ENCODE assay signal across 16 cellular contexts in the genomic region with DNA sequence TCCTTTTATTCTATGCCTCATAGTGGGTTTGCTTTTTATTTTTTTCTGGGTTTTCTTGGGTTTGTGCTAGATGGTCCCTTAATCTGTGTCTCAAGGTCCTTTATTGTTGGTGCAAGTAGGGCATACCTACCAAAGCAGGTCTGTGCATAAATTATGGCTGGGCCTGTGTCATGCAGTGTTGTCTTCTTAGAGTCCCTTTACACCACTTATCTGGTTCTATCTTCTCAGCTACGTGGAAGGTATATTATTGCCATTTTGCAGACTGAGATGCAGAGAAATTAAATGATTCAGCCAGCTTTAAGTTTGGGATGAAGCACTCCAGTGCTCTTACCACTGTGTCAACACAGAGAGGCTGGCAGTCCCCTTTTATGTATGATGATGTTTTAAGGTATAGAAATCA.
DNase-seq lines count a peak whose midpoint lies in the region; ATAC-seq and TF ChIP-seq lines count a peak whose summit lies in the region.
"Had no signal": no experiment of that assay in that cellular context is flagged by ENCODE, and none has a peak within 500 bp of the region (broad histone marks: within the 10 kb centered on the region; RNA-seq: fewer than 3 reads in every experiment).

No MANE protein-coding gene starts in this region.

- H3K27me3 ChIP-seq in iPS-18a (ENCODE audit: control insufficient read depth, insufficient read depth, low read length) (no peaks in the 10 kb centered on the region), trophoblast cell (ENCODE audit: insufficient read depth, low read length) (no peaks in the 10 kb centered on the region)
- H3K27me3 ChIP-seq: SJCRH30 had no signal

- H4K8ac ChIP-seq in trophoblast cell (ENCODE audit: low read depth, low read length), result no peak overlapping the region

- H4K91ac ChIP-seq in trophoblast cell (ENCODE audit: low read depth, low read length), result peak overlapping the region; percentile 15

- H4K12ac ChIP-seq in trophoblast cell (ENCODE audit: low read depth, low read length), result no peak overlapping the region

- ATAC-seq in SK-N-SH treated with all-trans-retinoic acid at 6 μM for 48 hours (peak; percentile 56), GM18517 (IDR thresholded peaks at IDR 0.05; ENCODE audit: unreplicated experiment) (no peak)
- ATAC-seq: PC-3 had no signal

- H3K27ac ChIP-seq in iPS-18a (ENCODE audit: low read length) (peak overlapping the region; percentile 24), trophoblast cell (ENCODE audit: low read depth, low read length) (peak overlapping the region; percentile 74)
- H3K27ac ChIP-seq: RWPE1, SJCRH30 had no signal

- H2BK5ac ChIP-seq in trophoblast cell (ENCODE audit: low read depth, low read length, poor library complexity), result peak overlapping the region; percentile 18

- no peak overlapping the region for H3K18ac ChIP-seq in trophoblast cell (ENCODE audit: low read length)

- DNase-seq in NCI-H146 treated with DMSO at 0.1 percent for 48 hours (lab: John Stamatoyannopoulos, UW; ENCODE audit: unreplicated experiment), result peak; percentile 69
- DNase-seq in trophoblast cell, result peak in 1 of 2 donors; percentile 4
- DNase-seq in activated naive CD4-positive, alpha-beta T cell (lab: John Stamatoyannopoulos, UW), result no peak
- DNase-seq in medulla oblongata (ENCODE audit: extremely low spot score), result no peak
- DNase-seq: COR-L47, GF-D8, GOT3, NCI-H1436, NCI-H446, NCI-H748 treated with DMSO at 0.1 percent for 48 hours, PC-3, SJCRH30 had no signal

- H3K79me2 ChIP-seq in trophoblast cell (ENCODE audit: control insufficient read depth, insufficient read depth, low read length, poor library complexity), result no peaks in the 10 kb centered on the region

- H2AFZ ChIP-seq in trophoblast cell (ENCODE audit: insufficient read depth, low read length, poor library complexity), result no peak overlapping the region

- H2BK120ac ChIP-seq in trophoblast cell (ENCODE audit: insufficient read depth, low read length, poor library complexity), result peak overlapping the region; percentile 14

- no CpG with 5 or more reads among the region's 1 CpG for WGBS in trophoblast cell (ENCODE audit: extremely low coverage, insufficient coverage, insufficient read length)

- peak overlapping the region; percentile 4 for H3K14ac ChIP-seq in trophoblast cell (ENCODE audit: low read length)

- H3K4me2 ChIP-seq in trophoblast cell (ENCODE audit: low read length), result peak overlapping the region; percentile 36

- H3K9me3 ChIP-seq in iPS-18a (ENCODE audit: control insufficient read depth, low read depth, low read length), result no peaks in the 10 kb centered on the region
- H3K9me3 ChIP-seq in trophoblast cell (ENCODE audit: insufficient read depth, low read depth, low read length), result no peaks in the 10 kb centered on the region
- H3K9me3 ChIP-seq: SJCRH30 had no signal

- no peak overlapping the region for H2AK5ac ChIP-seq in trophoblast cell (ENCODE audit: low read length)

- H3K36me3 ChIP-seq in iPS-18a (ENCODE audit: control insufficient read depth, low read depth, low read length) (no peaks in the 10 kb centered on the region), trophoblast cell (ENCODE audit: control insufficient read depth in 1 of 2, insufficient read depth in 2 of 2, low read length in 2 of 2) (no peaks in the 10 kb centered on the region)
- H3K36me3 ChIP-seq: SJCRH30 had no signal

- H3K9ac ChIP-seq in iPS-18a (ENCODE audit: low read length), result no peak overlapping the region
- no peak overlapping the region for H3K9ac ChIP-seq in trophoblast cell (ENCODE audit: low read length)

- peaks cover 20% of the 10 kb centered on the region for H3K4me1 ChIP-seq in iPS-18a (ENCODE audit: control insufficient read depth, low read depth, low read length)
- peaks cover 0 to 3% of the 10 kb centered on the region in 2 experiments for H3K4me1 ChIP-seq in trophoblast cell (ENCODE audit: control insufficient read depth in 1 of 2, insufficient read depth in 2 of 2, low read length in 2 of 2)
- H3K4me1 ChIP-seq: SJCRH30 had no signal

- H3K79me1 ChIP-seq in trophoblast cell (ENCODE audit: low read length), result peaks cover 4% of the 10 kb centered on the region

- H2BK12ac ChIP-seq in trophoblast cell (ENCODE audit: low read length), result no peak overlapping the region

- H3K23ac ChIP-seq in trophoblast cell (ENCODE audit: low read length), result no peak overlapping the region

- H3K4ac ChIP-seq in trophoblast cell (ENCODE audit: low read depth, low read length), result no peak overlapping the region

- H3K4me3 ChIP-seq in iPS-18a (ENCODE audit: low read length) (no peak overlapping the region), trophoblast cell (ENCODE audit: low read depth, low read length) (no peak overlapping the region)
- H3K4me3 ChIP-seq: SJCRH30 had no signal

TF ChIP-seq in SK-N-SH treated with all-trans-retinoic acid at 6 μM for 48 hours, 23 proteins besides CTCF, POLR2A, EP300 and RAD21 (continues in another document):
- TF ChIP-seq TOX (CRISPR knock-in tag; IDR thresholded peaks at IDR 0.05; ENCODE audit: borderline replicate concordance) (no peak), ESRRG (CRISPR knock-in tag; IDR thresholded peaks at IDR 0.05) (no peak), OSR1 (CRISPR knock-in tag; IDR thresholded peaks at IDR 0.05) (no peak), PPARA (CRISPR knock-in tag; IDR thresholded peaks at IDR 0.05; ENCODE audit: borderline replicate concordance) (no peak), RARB (CRISPR knock-in tag; IDR thresholded peaks at IDR 0.05) (no peak), ZNF8 (CRISPR knock-in tag; IDR thresholded peaks at IDR 0.05) (no peak), ZFP30 (CRISPR knock-in tag; IDR thresholded peaks at IDR 0.05) (no peak)
- TF ChIP-seq, protein P1, sequence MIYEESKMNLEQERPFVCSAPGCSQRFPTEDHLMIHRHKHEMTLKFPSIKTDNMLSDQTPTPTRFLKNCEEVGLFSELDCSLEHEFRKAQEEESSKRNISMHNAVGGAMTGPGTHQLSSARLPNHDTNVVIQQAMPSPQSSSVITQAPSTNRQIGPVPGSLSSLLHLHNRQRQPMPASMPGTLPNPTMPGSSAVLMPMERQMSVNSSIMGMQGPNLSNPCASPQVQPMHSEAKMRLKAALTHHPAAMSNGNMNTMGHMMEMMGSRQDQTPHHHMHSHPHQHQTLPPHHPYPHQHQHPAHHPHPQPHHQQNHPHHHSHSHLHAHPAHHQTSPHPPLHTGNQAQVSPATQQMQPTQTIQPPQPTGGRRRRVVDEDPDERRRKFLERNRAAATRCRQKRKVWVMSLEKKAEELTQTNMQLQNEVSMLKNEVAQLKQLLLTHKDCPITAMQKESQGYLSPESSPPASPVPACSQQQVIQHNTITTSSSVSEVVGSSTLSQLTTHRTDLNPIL (CRISPR knock-in tag; IDR thresholded peaks at IDR 0.05; ENCODE audit: low read depth), result no peak
- TF ChIP-seq, protein P2, sequence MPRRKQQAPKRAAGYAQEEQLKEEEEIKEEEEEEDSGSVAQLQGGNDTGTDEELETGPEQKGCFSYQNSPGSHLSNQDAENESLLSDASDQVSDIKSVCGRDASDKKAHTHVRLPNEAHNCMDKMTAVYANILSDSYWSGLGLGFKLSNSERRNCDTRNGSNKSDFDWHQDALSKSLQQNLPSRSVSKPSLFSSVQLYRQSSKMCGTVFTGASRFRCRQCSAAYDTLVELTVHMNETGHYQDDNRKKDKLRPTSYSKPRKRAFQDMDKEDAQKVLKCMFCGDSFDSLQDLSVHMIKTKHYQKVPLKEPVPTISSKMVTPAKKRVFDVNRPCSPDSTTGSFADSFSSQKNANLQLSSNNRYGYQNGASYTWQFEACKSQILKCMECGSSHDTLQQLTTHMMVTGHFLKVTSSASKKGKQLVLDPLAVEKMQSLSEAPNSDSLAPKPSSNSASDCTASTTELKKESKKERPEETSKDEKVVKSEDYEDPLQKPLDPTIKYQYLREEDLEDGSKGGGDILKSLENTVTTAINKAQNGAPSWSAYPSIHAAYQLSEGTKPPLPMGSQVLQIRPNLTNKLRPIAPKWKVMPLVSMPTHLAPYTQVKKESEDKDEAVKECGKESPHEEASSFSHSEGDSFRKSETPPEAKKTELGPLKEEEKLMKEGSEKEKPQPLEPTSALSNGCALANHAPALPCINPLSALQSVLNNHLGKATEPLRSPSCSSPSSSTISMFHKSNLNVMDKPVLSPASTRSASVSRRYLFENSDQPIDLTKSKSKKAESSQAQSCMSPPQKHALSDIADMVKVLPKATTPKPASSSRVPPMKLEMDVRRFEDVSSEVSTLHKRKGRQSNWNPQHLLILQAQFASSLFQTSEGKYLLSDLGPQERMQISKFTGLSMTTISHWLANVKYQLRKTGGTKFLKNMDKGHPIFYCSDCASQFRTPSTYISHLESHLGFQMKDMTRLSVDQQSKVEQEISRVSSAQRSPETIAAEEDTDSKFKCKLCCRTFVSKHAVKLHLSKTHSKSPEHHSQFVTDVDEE (CRISPR knock-in tag; IDR thresholded peaks at IDR 0.05), result no peak
- TF ChIP-seq, protein P3, sequence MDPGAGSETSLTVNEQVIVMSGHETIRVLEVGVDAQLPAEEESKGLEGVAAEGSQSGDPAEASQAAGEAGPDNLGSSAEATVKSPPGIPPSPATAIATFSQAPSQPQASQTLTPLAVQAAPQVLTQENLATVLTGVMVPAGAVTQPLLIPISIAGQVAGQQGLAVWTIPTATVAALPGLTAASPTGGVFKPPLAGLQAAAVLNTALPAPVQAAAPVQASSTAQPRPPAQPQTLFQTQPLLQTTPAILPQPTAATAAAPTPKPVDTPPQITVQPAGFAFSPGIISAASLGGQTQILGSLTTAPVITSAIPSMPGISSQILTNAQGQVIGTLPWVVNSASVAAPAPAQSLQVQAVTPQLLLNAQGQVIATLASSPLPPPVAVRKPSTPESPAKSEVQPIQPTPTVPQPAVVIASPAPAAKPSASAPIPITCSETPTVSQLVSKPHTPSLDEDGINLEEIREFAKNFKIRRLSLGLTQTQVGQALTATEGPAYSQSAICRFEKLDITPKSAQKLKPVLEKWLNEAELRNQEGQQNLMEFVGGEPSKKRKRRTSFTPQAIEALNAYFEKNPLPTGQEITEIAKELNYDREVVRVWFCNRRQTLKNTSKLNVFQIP (CRISPR knock-in tag; IDR thresholded peaks at IDR 0.05; ENCODE audit: borderline replicate concordance, low read depth), result no peak
- TF ChIP-seq, protein P4, sequence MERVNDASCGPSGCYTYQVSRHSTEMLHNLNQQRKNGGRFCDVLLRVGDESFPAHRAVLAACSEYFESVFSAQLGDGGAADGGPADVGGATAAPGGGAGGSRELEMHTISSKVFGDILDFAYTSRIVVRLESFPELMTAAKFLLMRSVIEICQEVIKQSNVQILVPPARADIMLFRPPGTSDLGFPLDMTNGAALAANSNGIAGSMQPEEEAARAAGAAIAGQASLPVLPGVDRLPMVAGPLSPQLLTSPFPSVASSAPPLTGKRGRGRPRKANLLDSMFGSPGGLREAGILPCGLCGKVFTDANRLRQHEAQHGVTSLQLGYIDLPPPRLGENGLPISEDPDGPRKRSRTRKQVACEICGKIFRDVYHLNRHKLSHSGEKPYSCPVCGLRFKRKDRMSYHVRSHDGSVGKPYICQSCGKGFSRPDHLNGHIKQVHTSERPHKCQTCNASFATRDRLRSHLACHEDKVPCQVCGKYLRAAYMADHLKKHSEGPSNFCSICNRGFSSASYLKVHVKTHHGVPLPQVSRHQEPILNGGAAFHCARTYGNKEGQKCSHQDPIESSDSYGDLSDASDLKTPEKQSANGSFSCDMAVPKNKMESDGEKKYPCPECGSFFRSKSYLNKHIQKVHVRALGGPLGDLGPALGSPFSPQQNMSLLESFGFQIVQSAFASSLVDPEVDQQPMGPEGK (CRISPR knock-in tag; IDR thresholded peaks at IDR 0.05; ENCODE audit: borderline replicate concordance), result no peak
